In the genomic region with DNA sequence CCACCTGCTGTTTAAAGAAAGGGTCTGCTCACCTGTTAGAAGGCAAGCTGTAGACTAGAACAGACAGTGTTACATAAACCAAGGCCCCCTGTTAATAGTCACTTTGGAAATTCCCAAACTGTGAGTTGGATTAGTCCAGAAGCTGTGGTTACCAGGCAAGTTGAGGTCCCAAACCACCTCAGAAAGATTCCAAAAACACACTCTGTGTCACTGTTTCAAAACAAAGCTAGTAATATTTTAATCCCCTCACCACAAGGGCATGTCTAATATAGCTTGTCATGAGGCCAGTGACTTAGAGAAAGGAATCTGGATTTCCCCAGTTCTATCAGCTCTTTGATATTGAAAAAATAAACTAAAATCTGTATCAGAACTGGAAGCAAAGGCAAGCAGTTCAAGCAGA, we compare ENCODE assay signal across 23 cellular contexts.
DNase-seq lines count a peak whose midpoint lies in the region; ATAC-seq and TF ChIP-seq lines count a peak whose summit lies in the region.
"Had no signal": no experiment of that assay in that cellular context is flagged by ENCODE, and none has a peak within 500 bp of the region (broad histone marks: within the 10 kb centered on the region; RNA-seq: fewer than 3 reads in every experiment).

No MANE protein-coding gene starts in this region.

- no peak for TF ChIP-seq POLR2A in tibial nerve (IDR thresholded peaks at IDR 0.05)

- H3K36me3 ChIP-seq in tibial nerve = no peaks in the 10 kb centered on the region
- H3K36me3 ChIP-seq: sigmoid colon, SJSA1 had no signal

- intact Hi-C loops in posterior cingulate gyrus (cut with DNase I) = no loop called here

- no peak for TF ChIP-seq EP300 in tibial nerve (IDR thresholded peaks at IDR 0.05)

- DNase-seq in AG09319 (ENCODE audit: extremely low read depth, low read depth) (peak; percentile 1), LHCN-M2 (ENCODE audit: low read depth) (peak; percentile 90), epithelial cell of esophagus (ENCODE audit: low read depth) (peak; percentile 33), myocyte (ENCODE audit: low read depth) (peak; percentile 92), posterior cingulate gyrus (no peak), tibial nerve (ENCODE audit: low spot score in 2 of 2) (no peak)
- DNase-seq: activated CD4-positive, alpha-beta T cell treated with anti-CD3 and anti-CD28 coated beads for 36 hours; activated effector memory CD4-positive, alpha-beta T cell treated with anti-CD3 and anti-CD28 coated beads, Interleukin-2, amount 50 U/mL, for 16 hours; AML-193; anterior cingulate cortex; Caco-2; left cardiac atrium; midbrain; NCI-H1048; NCI-H524; sigmoid colon; stimulated activated CD4-positive, alpha-beta T cell treated with anti-CD3 and anti-CD28 coated beads, Interleukin-2, amount 100 ng/mL, for 48 hours; T1000 had no signal

- peaks cover 0 to 7% (median 0%) of the 10 kb centered on the region in 4 donors for H3K4me1 ChIP-seq in tibial nerve
- H3K4me1 ChIP-seq: SJSA1 had no signal

- H3K4me3 ChIP-seq in epithelial cell of esophagus (ENCODE audit: low read length) (no peak overlapping the region), tibial nerve (no peak overlapping the region)
- H3K4me3 ChIP-seq: coronary artery, GM12878, sigmoid colon, SJSA1 had no signal

- TF ChIP-seq CTCF in AG09319 (IDR thresholded peaks at IDR 0.05; ENCODE audit: low read depth, low read length) (no peak), epithelial cell of esophagus (IDR thresholded peaks at IDR 0.05; ENCODE audit: insufficient read depth, low read depth, low read length, missing control alignments) (no peak), tibial nerve (IDR thresholded peaks at IDR 0.05) (no peak)

- H3K27me3 ChIP-seq in tibial nerve = no peaks in the 10 kb centered on the region
- H3K27me3 ChIP-seq: sigmoid colon, SJSA1 had no signal

- H3K9me3 ChIP-seq in tibial nerve = no peaks in the 10 kb centered on the region
- H3K9me3 ChIP-seq: Caco-2, sigmoid colon, SJSA1 had no signal

- no peak for ATAC-seq in activated CD4-positive, CD25-positive, alpha-beta regulatory T cell treated with anti-CD3 and anti-CD28 coated beads, Interleukin-2, amount 50 U/mL, for 24 hours
- ATAC-seq in HG02981 (IDR thresholded peaks at IDR 0.05; ENCODE audit: unreplicated experiment) = no peak
- ATAC-seq: activated CD4-positive, alpha-beta T cell treated with anti-CD3 and anti-CD28 coated beads for 36 hours; GM12878; left cardiac atrium had no signal

- H3K27ac ChIP-seq in tibial nerve = no peak overlapping the region
- H3K27ac ChIP-seq: coronary artery, sigmoid colon, SJSA1 had no signal

Comparison
In these comparisons a context has a peak if more than half of its experiments do, and no peak if none do; other contexts are left out.
1. DNase-seq: peak in AG09319 (single experiment), LHCN-M2 (single experiment), epithelial cell of esophagus (single experiment) and myocyte (single experiment); none in posterior cingulate gyrus (0 of 10) and tibial nerve (0 of 2).